ENCODE assay signal across 2 cellular contexts in genomic region chr10:86078639-86079035, GRCh38.
TF ChIP-seq lines count a peak whose summit lies in the region.

No MANE protein-coding gene starts in this region.

TF ChIP-seq in H1, 55 proteins besides CTCF, POLR2A, EP300 and RAD21:
- TF ChIP-seq TCF12 (IDR thresholded peaks at IDR 0.05; ENCODE audit: low read depth, low read length) (no peak), PHF8 (conservative IDR thresholded peaks at IDR 0.05; ENCODE audit: low read depth, low read length) (no peak), EGR1 (IDR thresholded peaks at IDR 0.05; ENCODE audit: borderline replicate concordance, low read depth, low read length) (no peak), SIN3A (conservative IDR thresholded peaks at IDR 0.05 in 1 of 2, IDR thresholded peaks at IDR 0.05 in 1 of 2; ENCODE audit: low read depth in 1 of 2, low read length in 2 of 2) (no peak), SIX5 (IDR thresholded peaks at IDR 0.05; ENCODE audit: low read depth, low read length) (no peak), CHD7 (IDR thresholded peaks at IDR 0.05; ENCODE audit: insufficient replicate concordance, low read length) (no peak), BCL11A (IDR thresholded peaks at IDR 0.05; ENCODE audit: low read depth in 2 of 2, low read length in 2 of 2) (no peak), RFX5 (IDR thresholded peaks at IDR 0.05; ENCODE audit: borderline replicate concordance, low read depth, low read length) (no peak), EZH2 (IDR thresholded peaks at IDR 0.05; ENCODE audit: low read depth, low read length, severe bottlenecking) (no peak)

TF ChIP-seq in HepG2, 621 proteins besides CTCF, POLR2A, EP300 and RAD21:
- TF ChIP-seq CBX2 (IDR thresholded peaks at IDR 0.05; ENCODE audit: low read depth, low read length) (no peak), CBX2 (CRISPR knock-in tag; IDR thresholded peaks at IDR 0.05; ENCODE audit: low read depth) (no peak), MTF1 (CRISPR knock-in tag; IDR thresholded peaks at IDR 0.05) (no peak), ZNF589 (CRISPR knock-in tag; conservative IDR thresholded peaks at IDR 0.05) (no peak), ZNF800 (CRISPR knock-in tag; IDR thresholded peaks at IDR 0.05) (no peak), ZBTB37 (CRISPR knock-in tag; IDR thresholded peaks at IDR 0.05) (no peak), ZFY (CRISPR knock-in tag; IDR thresholded peaks at IDR 0.05) (no peak), ZMYM3 (CRISPR knock-in tag; IDR thresholded peaks at IDR 0.05) (no peak), ZNF256 (CRISPR knock-in tag; conservative IDR thresholded peaks at IDR 0.05) (no peak), PBX2 (CRISPR knock-in tag; IDR thresholded peaks at IDR 0.05) (no peak), TEF (CRISPR knock-in tag; IDR thresholded peaks at IDR 0.05) (no peak), SRF (IDR thresholded peaks at IDR 0.05; ENCODE audit: low read depth, low read length) (no peak), TARDBP (CRISPR knock-in tag; IDR thresholded peaks at IDR 0.05) (no peak)
